In the genomic region with DNA sequence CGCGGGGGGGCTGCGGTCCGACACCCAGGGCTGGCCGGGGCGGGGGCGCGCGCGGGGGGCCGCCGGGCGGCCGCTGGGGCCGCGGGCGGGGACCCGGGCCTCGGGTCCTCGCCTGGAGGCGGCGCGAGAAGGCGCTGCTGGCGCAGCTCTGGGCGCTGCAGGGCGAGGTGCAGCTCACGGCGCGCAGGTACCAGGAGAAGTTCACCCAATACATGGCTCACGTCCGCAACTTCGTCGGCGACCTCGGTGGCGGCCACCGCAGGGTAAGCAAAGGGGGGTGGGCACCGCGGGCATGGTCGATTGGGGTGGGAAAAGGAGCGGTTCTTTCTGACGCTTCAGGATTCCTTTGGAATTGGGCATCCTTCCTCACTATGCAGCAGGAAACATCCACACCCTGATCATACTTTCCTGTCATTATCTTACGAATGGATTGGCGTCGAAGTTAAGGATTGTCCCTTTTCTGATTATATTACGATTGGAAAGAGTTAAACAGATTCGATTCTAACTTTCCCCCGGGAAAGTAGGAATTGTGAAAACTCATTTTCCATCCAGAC, we compare ENCODE assay signal across 1 cellular context.
TF ChIP-seq lines count a peak whose summit lies in the region.

No MANE protein-coding gene starts in this region.

TF ChIP-seq in H1, 55 proteins besides CTCF, POLR2A, EP300 and RAD21 (continued from another document):
- TF ChIP-seq, protein P1, sequence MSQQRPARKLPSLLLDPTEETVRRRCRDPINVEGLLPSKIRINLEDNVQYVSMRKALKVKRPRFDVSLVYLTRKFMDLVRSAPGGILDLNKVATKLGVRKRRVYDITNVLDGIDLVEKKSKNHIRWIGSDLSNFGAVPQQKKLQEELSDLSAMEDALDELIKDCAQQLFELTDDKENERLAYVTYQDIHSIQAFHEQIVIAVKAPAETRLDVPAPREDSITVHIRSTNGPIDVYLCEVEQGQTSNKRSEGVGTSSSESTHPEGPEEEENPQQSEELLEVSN (IDR thresholded peaks at IDR 0.05), result no peak
- TF ChIP-seq JUND (IDR thresholded peaks at IDR 0.05; ENCODE audit: low read length) (no peak), RNF2 (IDR thresholded peaks at IDR 0.05; ENCODE audit: borderline replicate concordance, low read depth, low read length, missing control alignments, poor library complexity, severe bottlenecking) (no peak), ASH2L (IDR thresholded peaks at IDR 0.05; ENCODE audit: low read length) (peak; percentile 9), CEBPB (IDR thresholded peaks at IDR 0.05; ENCODE audit: low read depth, low read length) (no peak), KDM4A (IDR thresholded peaks at IDR 0.05; ENCODE audit: low read depth, low read length, severe bottlenecking) (no peak), SAP30 (IDR thresholded peaks at IDR 0.05; ENCODE audit: insufficient read depth, insufficient replicate concordance, low read length) (no peak), SRF (IDR thresholded peaks at IDR 0.05; ENCODE audit: low read depth, low read length) (no peak), FOSL1 (IDR thresholded peaks at IDR 0.05; ENCODE audit: insufficient read depth, low read depth, low read length) (no peak)
- TF ChIP-seq, protein P2, sequence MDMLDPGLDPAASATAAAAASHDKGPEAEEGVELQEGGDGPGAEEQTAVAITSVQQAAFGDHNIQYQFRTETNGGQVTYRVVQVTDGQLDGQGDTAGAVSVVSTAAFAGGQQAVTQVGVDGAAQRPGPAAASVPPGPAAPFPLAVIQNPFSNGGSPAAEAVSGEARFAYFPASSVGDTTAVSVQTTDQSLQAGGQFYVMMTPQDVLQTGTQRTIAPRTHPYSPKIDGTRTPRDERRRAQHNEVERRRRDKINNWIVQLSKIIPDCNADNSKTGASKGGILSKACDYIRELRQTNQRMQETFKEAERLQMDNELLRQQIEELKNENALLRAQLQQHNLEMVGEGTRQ (IDR thresholded peaks at IDR 0.05; ENCODE audit: low read length), result no peak
